In genomic region chrY:14822196-14822595, GRCh38 we compare ENCODE assay signal across 23 cellular contexts.
DNase-seq lines count a peak whose midpoint lies in the region; ATAC-seq, FAIRE-seq and TF ChIP-seq lines count a peak whose summit lies in the region.
"Had no signal": no experiment of that assay in that cellular context is flagged by ENCODE, and none has a peak within 500 bp of the region (broad histone marks: within the 10 kb centered on the region; RNA-seq: fewer than 3 reads in every experiment).

No MANE protein-coding gene starts in this region.

- DNase-seq in EL (peak; percentile 55), astrocyte (ENCODE audit: low read depth) (no peak), inferior parietal cortex (ENCODE audit: extremely low spot score) (peak; percentile 60), stromal cell of bone marrow (ENCODE audit: low read depth) (peak; percentile 36), tibial nerve (ENCODE audit: low spot score in 2 of 2) (no peak), SIG-M5 (lab: John Stamatoyannopoulos, UW) (no peak)
- DNase-seq: activated CD4-positive, CD25-positive, alpha-beta regulatory T cell; activated naive CD4-positive, alpha-beta T cell treated with Interleukin-2 at 50 U/mL for 16 hours; COR-L47; DMS53; effector CD4-positive, alpha-beta T cell; erythroblast; mammary epithelial cell; NCI-H187 treated with DMSO at 0.1 percent for 48 hours; NCI-H526; stimulated activated naive CD8-positive, alpha-beta T cell treated with anti-CD3 and anti-CD28 coated beads, Interleukin-15, Interleukin-2, amounts not matched to agents 100 U/mL and 50 U/mL, for 24 hours; T-cell; thyroid gland had no signal

- H3K36me3 ChIP-seq in astrocyte (ENCODE audit: insufficient read depth, low read length): no peaks in the 10 kb centered on the region
- no peaks in the 10 kb centered on the region for H3K36me3 ChIP-seq in tibial nerve
- H3K36me3 ChIP-seq: prostate gland, thyroid gland had no signal

- H3K27me3 Mint-ChIP-seq in astrocyte (ENCODE audit: low read depth, unreplicated experiment): no peaks in the 10 kb centered on the region
- H3K27me3 Mint-ChIP-seq: brain, T-cell had no signal

- H3K36me3 Mint-ChIP-seq in astrocyte (ENCODE audit: low read depth, unreplicated experiment): no peaks in the 10 kb centered on the region
- H3K36me3 Mint-ChIP-seq: brain, T-cell had no signal

- peak overlapping the region; percentile 64 for H3K4me2 ChIP-seq in astrocyte (ENCODE audit: low read length)

- peaks cover 15% of the 10 kb centered on the region for H3K4me1 ChIP-seq in astrocyte (ENCODE audit: insufficient read depth, low read length)
- no peaks in the 10 kb centered on the region for H3K4me1 ChIP-seq in tibial nerve
- H3K4me1 ChIP-seq: prostate gland, thyroid gland had no signal

- no peaks in the 10 kb centered on the region for H3K27me3 ChIP-seq in astrocyte (ENCODE audit: insufficient read depth, low read length)
- H3K27me3 ChIP-seq in tibial nerve: no peaks in the 10 kb centered on the region
- H3K27me3 ChIP-seq: thyroid gland had no signal

- TF ChIP-seq CTCF in astrocyte (IDR thresholded peaks at IDR 0.05; ENCODE audit: insufficient read depth, low read depth, low read length) (no peak), tibial nerve (IDR thresholded peaks at IDR 0.05) (no peak)

- TF ChIP-seq POLR2A in tibial nerve (IDR thresholded peaks at IDR 0.05): no peak

- 7% methylated on average over 2 of the region's 2 CpGs; no CpG with 5 or more reads in 1 of the 2 donors for WGBS in tibial nerve, 2 donors

- peaks cover 11% of the 10 kb centered on the region for H3K4me1 Mint-ChIP-seq in astrocyte (ENCODE audit: low read depth, unreplicated experiment)
- H3K4me1 Mint-ChIP-seq: brain, T-cell had no signal

- no peaks in the 10 kb centered on the region for H3K79me2 ChIP-seq in astrocyte (ENCODE audit: insufficient read depth, low read length)

- TF ChIP-seq EP300 in tibial nerve (IDR thresholded peaks at IDR 0.05): no peak

- H3K9me3 ChIP-seq in astrocyte (ENCODE audit: insufficient read depth, low read depth, low read length): no peaks in the 10 kb centered on the region
- no peaks in the 10 kb centered on the region for H3K9me3 ChIP-seq in tibial nerve
- H3K9me3 ChIP-seq: prostate gland, thyroid gland had no signal

- H3K9ac ChIP-seq in astrocyte (ENCODE audit: low read length): peak overlapping the region; percentile 32

- ATAC-seq in HG03571 (IDR thresholded peaks at IDR 0.05; ENCODE audit: unreplicated experiment): no peak
- ATAC-seq: GM12878; stimulated activated naive CD8-positive, alpha-beta T cell treated with anti-CD3 and anti-CD28 coated beads, Interleukin-15, Interleukin-2, amounts not matched to agents 100 U/mL and 50 U/mL, for 24 hours; T-cell had no signal

- no peak overlapping the region for H3K27ac Mint-ChIP-seq in astrocyte (ENCODE audit: unreplicated experiment)
- H3K27ac Mint-ChIP-seq: T-cell had no signal

- H3K4me3 ChIP-seq in astrocyte (ENCODE audit: insufficient read depth, low read depth, low read length) (no peak overlapping the region), tibial nerve (no peak overlapping the region)
- H3K4me3 ChIP-seq: GM12878, prostate gland, thyroid gland had no signal

- no peaks in the 10 kb centered on the region for H3K9me3 Mint-ChIP-seq in astrocyte (ENCODE audit: unreplicated experiment)
- H3K9me3 Mint-ChIP-seq: brain, T-cell had no signal

- H4K20me1 ChIP-seq in astrocyte (ENCODE audit: insufficient read depth, low read length): no peaks in the 10 kb centered on the region

- H3K27ac ChIP-seq in astrocyte (ENCODE audit: low read depth, low read length): peak overlapping the region; percentile 41
- H3K27ac ChIP-seq in tibial nerve: no peak overlapping the region
- H3K27ac ChIP-seq: prostate gland, thyroid gland had no signal

- FAIRE-seq in astrocyte (lab: Jason Lieb, UNC): no peak
- FAIRE-seq: frontal cortex, GM12878 had no signal

- no peak overlapping the region for H3K4me3 Mint-ChIP-seq in astrocyte (ENCODE audit: unreplicated experiment)
- H3K4me3 Mint-ChIP-seq: T-cell had no signal

- H2AFZ ChIP-seq in astrocyte (ENCODE audit: low read depth, low read length): no peak overlapping the region

Comparison
In these comparisons a context has a peak if more than half of its experiments do, and no peak if none do; other contexts are left out.
1. DNase-seq: peak in EL (single experiment), inferior parietal cortex (single experiment) and stromal cell of bone marrow (single experiment); none in astrocyte (single experiment), tibial nerve (0 of 2) and SIG-M5 (single experiment).